27 cellular contexts compared by ENCODE assay signal in the genomic region with DNA sequence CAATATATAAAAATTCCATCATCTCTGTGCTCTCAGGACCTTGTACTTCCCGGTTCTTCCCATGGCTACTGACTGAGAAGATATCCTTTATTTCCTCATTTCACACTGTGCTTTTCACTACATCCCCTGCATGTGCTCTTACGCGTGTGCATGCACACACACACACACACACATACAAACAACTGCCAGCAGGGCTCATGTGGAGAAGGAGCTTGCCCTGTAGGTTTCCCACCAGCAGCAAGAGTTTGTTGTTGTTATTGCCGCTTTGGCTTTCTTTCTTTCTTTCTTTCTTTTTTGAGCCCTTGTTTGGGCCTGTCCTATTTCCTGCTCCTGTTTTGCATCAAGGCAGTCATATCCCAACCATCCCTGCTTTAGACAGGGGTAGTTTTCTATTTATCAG. TPM values are rescaled to one million over a fixed set of nuclear protein-coding genes. Genes with fewer than 3 reads are reported as not detected.
"Had no signal": no experiment of that assay in that cellular context is flagged by ENCODE, and none has a peak within 500 bp of the region (broad histone marks: within the 10 kb centered on the region; RNA-seq: fewer than 3 reads in every experiment).

No MANE protein-coding gene starts in this region.

- H3K27me3 ChIP-seq: foreskin keratinocyte, pancreas, tibial nerve, uterus had no signal

- H3K9me3 ChIP-seq: lower lobe of right lung, neutrophil, pancreas, tibial nerve, uterus had no signal

- H3K27ac Mint-ChIP-seq: activated naive CD8-positive, alpha-beta T cell treated with anti-CD3 and anti-CD28 coated beads for 36 hours; stimulated activated naive CD8-positive, alpha-beta T cell treated with anti-CD3 and anti-CD28 coated beads, Interleukin-15, Interleukin-2, amounts not matched to agents 100 ng/mL and 50 ng/mL, for 24 hours; T-helper 1 cell treated with Interleukin-12 subunit alpha and Interleukin-12 subunit beta and Interleukin-4 antibody, amounts not matched to agents 30 μg/mL and 1 μg/mL, for 36 hours had no signal

- H3K36me3 Mint-ChIP-seq: activated naive CD8-positive, alpha-beta T cell treated with anti-CD3 and anti-CD28 coated beads for 36 hours; naive thymus-derived CD8-positive, alpha-beta T cell had no signal

- H3K4me1 Mint-ChIP-seq: activated naive CD8-positive, alpha-beta T cell treated with anti-CD3 and anti-CD28 coated beads for 36 hours; naive thymus-derived CD8-positive, alpha-beta T cell had no signal

- H3K27ac ChIP-seq: foreskin keratinocyte, lower lobe of right lung, neutrophil, pancreas, tibial nerve, uterus had no signal

- H3K4me3 ChIP-seq: lower lobe of right lung, pancreas, tibial nerve, uterus had no signal

- H3K4me1 ChIP-seq: lower lobe of right lung, pancreas had no signal

- H3K36me3 ChIP-seq: lower lobe of right lung, neutrophil, pancreas, tibial nerve, uterus had no signal

- H3K9me3 Mint-ChIP-seq: activated naive CD8-positive, alpha-beta T cell treated with anti-CD3 and anti-CD28 coated beads for 36 hours; naive thymus-derived CD8-positive, alpha-beta T cell; stimulated activated naive CD8-positive, alpha-beta T cell treated with anti-CD3 and anti-CD28 coated beads, Interleukin-15, Interleukin-2, amounts not matched to agents 100 ng/mL and 50 ng/mL, for 24 hours; T-helper 1 cell treated with Interleukin-12 subunit alpha and Interleukin-12 subunit beta and Interleukin-4 antibody, amounts not matched to agents 30 μg/mL and 1 μg/mL, for 36 hours had no signal

- DNase-seq: activated CD4-positive, alpha-beta T cell treated with anti-CD3 and anti-CD28 coated beads for 4 hours; activated CD4-positive, alpha-beta T cell treated with anti-CD3 and anti-CD28 coated beads, Interleukin-2, amount 50 U/mL, for 48 hours; activated CD4-positive, CD25-positive, alpha-beta regulatory T cell; activated CD8-positive, alpha-beta memory T cell treated with anti-CD3 and anti-CD28 coated beads, Interleukin-2, amount 50 U/mL, for 48 hours; activated naive CD4-positive, alpha-beta T cell treated with Interleukin-2 at 50 U/mL for 16 hours; activated naive CD8-positive, alpha-beta T cell treated with anti-CD3 and anti-CD28 coated beads for 36 hours; activated T-cell treated with anti-CD3 and anti-CD28 coated beads, Interleukin-2, amount 50 U/mL, for 48 hours; cerebellar nuclear complex; cortex of kidney; foreskin keratinocyte; lower lobe of right lung; naive thymus-derived CD8-positive, alpha-beta T cell; pancreas; right cardiac atrium; stimulated activated CD4-positive, alpha-beta T cell treated with anti-CD3 and anti-CD28 coated beads, Interleukin-1b, Interleukin-23, amount 100 ng/mL, for 48 hours; uterus had no signal

- FAIRE-seq: endometrium, pancreas had no signal

- ATAC-seq: foreskin keratinocyte; left lobe of liver; lower lobe of right lung; naive thymus-derived CD8-positive, alpha-beta T cell; pancreas; right cardiac atrium had no signal

- H3K4me3 Mint-ChIP-seq: activated naive CD8-positive, alpha-beta T cell treated with anti-CD3 and anti-CD28 coated beads for 36 hours; naive thymus-derived CD8-positive, alpha-beta T cell; stimulated activated naive CD8-positive, alpha-beta T cell treated with anti-CD3 and anti-CD28 coated beads, Interleukin-15, Interleukin-2, amounts not matched to agents 100 ng/mL and 50 ng/mL, for 24 hours; T-helper 1 cell treated with Interleukin-12 subunit alpha and Interleukin-12 subunit beta and Interleukin-4 antibody, amounts not matched to agents 30 μg/mL and 1 μg/mL, for 36 hours had no signal

RNA-seq across cellular contexts. Expression of gene TEX26, which starts 43.6 kb away (rescaled TPM):
- total RNA-seq: activated CD8-positive, alpha-beta memory T cell treated with anti-CD3 and anti-CD28 coated beads for 36 hours; activated naive CD8-positive, alpha-beta T cell treated with anti-CD3 and anti-CD28 coated beads for 36 hours; epithelial cell of proximal tubule; foreskin keratinocyte; glomerular endothelial cell; kidney epithelial cell; left lobe of liver; naive thymus-derived CD8-positive, alpha-beta T cell; pulmonary artery endothelial cell; right cardiac atrium; tibial nerve had no signal
- polyA plus RNA-seq: foreskin keratinocyte; naive thymus-derived CD8-positive, alpha-beta T cell had no signal
